In the genomic region with DNA sequence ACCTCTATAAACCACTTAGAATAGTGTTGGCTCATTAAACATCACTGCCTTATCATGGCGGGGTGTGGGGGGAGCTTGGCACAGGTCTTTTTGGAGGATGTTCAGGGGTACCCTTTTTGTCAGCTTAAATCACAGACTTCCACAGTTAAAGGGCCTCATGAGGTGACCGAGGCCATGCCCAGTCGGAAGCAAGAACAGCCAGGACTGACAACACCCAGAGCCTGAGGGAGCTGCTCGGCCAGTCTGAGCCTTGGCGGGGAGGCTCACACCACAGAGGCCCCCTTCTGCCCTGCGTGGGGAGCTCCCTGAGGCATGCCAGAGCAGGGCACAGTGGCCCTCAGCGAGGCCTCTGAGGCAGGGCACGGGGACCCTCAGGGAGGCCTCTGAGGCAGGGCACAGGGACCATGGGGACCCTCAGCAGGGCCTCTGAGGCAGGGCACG, we compare ENCODE assay signal across 1 cellular context.
TF ChIP-seq lines count a peak whose summit lies in the region.

No MANE protein-coding gene starts in this region.

TF ChIP-seq in HepG2, 621 proteins besides CTCF, POLR2A, EP300 and RAD21 (continued from another document):
- TF ChIP-seq, protein P1, sequence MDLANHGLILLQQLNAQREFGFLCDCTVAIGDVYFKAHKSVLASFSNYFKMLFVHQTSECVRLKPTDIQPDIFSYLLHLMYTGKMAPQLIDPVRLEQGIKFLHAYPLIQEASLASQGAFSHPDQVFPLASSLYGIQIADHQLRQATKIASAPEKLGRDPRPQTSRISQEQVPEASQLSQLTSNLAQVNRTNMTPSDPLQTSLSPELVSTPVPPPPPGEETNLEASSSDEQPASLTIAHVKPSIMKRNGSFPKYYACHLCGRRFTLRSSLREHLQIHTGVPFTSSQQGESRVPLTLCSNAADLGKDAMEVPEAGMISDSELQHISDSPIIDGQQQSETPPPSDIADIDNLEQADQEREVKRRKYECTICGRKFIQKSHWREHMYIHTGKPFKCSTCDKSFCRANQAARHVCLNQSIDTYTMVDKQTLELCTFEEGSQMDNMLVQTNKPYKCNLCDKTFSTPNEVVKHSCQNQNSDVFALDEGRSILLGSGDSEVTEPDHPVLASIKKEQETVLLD (CRISPR knock-in tag; IDR thresholded peaks at IDR 0.05; ENCODE audit: low read depth): no peak
